1 cellular context compared by ENCODE assay signal in genomic region chr6:14354919-14355572, GRCh38.
TF ChIP-seq lines count a peak whose summit lies in the region.

No MANE protein-coding gene starts in this region.

TF ChIP-seq in K562, 482 proteins besides CTCF, POLR2A, EP300 and RAD21 (continued from another document):
- peak; percentile 93 for TF ChIP-seq HMBOX1 (IDR thresholded peaks at IDR 0.05)
- peak; percentile 78 for TF ChIP-seq FOSL1 (tag; conservative IDR thresholded peaks at IDR 0.05)
